Comparison of ENCODE assay signal across 27 cellular contexts in the genomic region with DNA sequence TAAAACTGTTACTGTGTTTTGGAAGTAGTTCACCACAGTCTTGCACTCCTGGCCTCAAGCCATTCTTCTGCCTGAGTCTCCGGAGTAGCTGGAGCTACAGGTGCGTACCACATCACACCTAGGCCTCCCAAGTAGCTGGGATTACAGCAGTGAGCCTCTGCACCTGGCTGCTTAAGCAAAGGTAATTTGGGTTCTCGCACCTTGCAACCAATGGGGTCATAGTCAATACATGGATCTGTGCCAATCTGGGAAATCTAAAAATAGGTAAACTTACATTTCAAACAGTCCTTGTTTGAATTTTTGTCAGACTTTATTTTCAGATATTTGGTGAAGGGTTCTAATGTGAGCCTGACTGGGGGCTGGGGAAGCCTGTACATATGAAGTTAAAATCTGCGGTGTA.
"Had no signal": no experiment of that assay in that cellular context is flagged by ENCODE, and none has a peak within 500 bp of the region (broad histone marks: within the 10 kb centered on the region; RNA-seq: fewer than 3 reads in every experiment).

No MANE protein-coding gene starts in this region.

- H3K4me1 Mint-ChIP-seq: mesothelial cell of epicardium; naive thymus-derived CD4-positive, alpha-beta T cell; stimulated activated naive B cell treated with anti-CD40 and anti-IgM and Interleukin-4, amounts not matched to agents 10 μg/mL and 1 μg/mL and 100 μg/mL, for 72 hours had no signal

- H3K9me3 ChIP-seq: left ventricle myocardium inferior, mucosa of descending colon, pancreas, prostate gland, stomach, testis, thyroid gland, transverse colon, upper lobe of left lung, vagina had no signal

- DNase-seq: islet precursor cell; left ventricle myocardium inferior; mesendoderm; mucosa of descending colon; naive thymus-derived CD4-positive, alpha-beta T cell; nucleus accumbens; pancreas; posterior cingulate gyrus; retina; right cardiac atrium; stimulated activated CD4-positive, alpha-beta T cell treated with anti-CD3 and anti-CD28 coated beads, Interleukin-12 subunit alpha, Interleukin-12 subunit beta, amount 100 ng/mL, for 4 hours; stimulated activated CD4-positive, alpha-beta T cell treated with anti-CD3 and anti-CD28 coated beads, Interleukin-15, amount 100 ng/mL, for 24 hours; stimulated activated CD4-positive, alpha-beta T cell treated with anti-CD3 and anti-CD28 coated beads, Interleukin-2, amount 100 ng/mL, for 24 hours; stimulated activated CD4-positive, alpha-beta T cell treated with anti-CD3 and anti-CD28 coated beads, Interleukin-4, amount 100 ng/mL, for 1 hour; stimulated activated naive B cell treated with anti-CD40 and anti-IgM and Interleukin-4, amounts not matched to agents 10 μg/mL and 1 μg/mL and 100 μg/mL, for 72 hours; stimulated activated naive CD8-positive, alpha-beta T cell treated with anti-CD3 and anti-CD28 coated beads, Interleukin-15, Interleukin-2, amounts not matched to agents 100 U/mL and 50 U/mL, for 24 hours; stomach; testis; thyroid gland; transverse colon; upper lobe of left lung had no signal

- H3K4me3 Mint-ChIP-seq: mesothelial cell of epicardium; naive thymus-derived CD4-positive, alpha-beta T cell; natural killer cell treated with Interleukin-12 subunit alpha and Interleukin-12 subunit beta and Interleukin-15 and Interleukin-18, amount 100 ng/mL, for 72 hours; stimulated activated naive B cell treated with anti-CD40 and anti-IgM and Interleukin-4, amounts not matched to agents 10 μg/mL and 1 μg/mL and 100 μg/mL, for 72 hours had no signal

- ATAC-seq: mucosa of descending colon; naive thymus-derived CD4-positive, alpha-beta T cell; natural killer cell treated with Interleukin-12 subunit alpha and Interleukin-12 subunit beta and Interleukin-15 and Interleukin-18, amount 100 ng/mL, for 72 hours; pancreas; right cardiac atrium; sciatic nerve; stimulated activated naive B cell treated with anti-CD40 and anti-IgM and Interleukin-4, amounts not matched to agents 10 μg/mL and 1 μg/mL and 100 μg/mL, for 72 hours; stimulated activated naive CD8-positive, alpha-beta T cell treated with anti-CD3 and anti-CD28 coated beads, Interleukin-15, Interleukin-2, amounts not matched to agents 100 U/mL and 50 U/mL, for 24 hours had no signal

- H3K27me3 Mint-ChIP-seq: natural killer cell treated with Interleukin-12 subunit alpha and Interleukin-12 subunit beta and Interleukin-15 and Interleukin-18, amount 100 ng/mL, for 72 hours; stimulated activated naive B cell treated with anti-CD40 and anti-IgM and Interleukin-4, amounts not matched to agents 10 μg/mL and 1 μg/mL and 100 μg/mL, for 72 hours had no signal

- H3K27ac ChIP-seq: left ventricle myocardium inferior, pancreas, prostate gland, skin epidermis, stomach, testis, thyroid gland, transverse colon, upper lobe of left lung, vagina had no signal

- H3K9me3 Mint-ChIP-seq: mesothelial cell of epicardium; natural killer cell treated with Interleukin-12 subunit alpha and Interleukin-12 subunit beta and Interleukin-15 and Interleukin-18, amount 100 ng/mL, for 72 hours had no signal

- H3K27ac Mint-ChIP-seq: mesothelial cell of epicardium; naive thymus-derived CD4-positive, alpha-beta T cell; natural killer cell treated with Interleukin-12 subunit alpha and Interleukin-12 subunit beta and Interleukin-15 and Interleukin-18, amount 100 ng/mL, for 72 hours; stimulated activated naive B cell treated with anti-CD40 and anti-IgM and Interleukin-4, amounts not matched to agents 10 μg/mL and 1 μg/mL and 100 μg/mL, for 72 hours had no signal

- H3K4me1 ChIP-seq: pancreas, prostate gland, stomach, testis, thyroid gland, transverse colon, upper lobe of left lung, vagina had no signal

- H3K27me3 ChIP-seq: pancreas, testis, thyroid gland, transverse colon, upper lobe of left lung, vagina had no signal

- H3K36me3 Mint-ChIP-seq: mesothelial cell of epicardium; natural killer cell treated with Interleukin-12 subunit alpha and Interleukin-12 subunit beta and Interleukin-15 and Interleukin-18, amount 100 ng/mL, for 72 hours; stimulated activated naive B cell treated with anti-CD40 and anti-IgM and Interleukin-4, amounts not matched to agents 10 μg/mL and 1 μg/mL and 100 μg/mL, for 72 hours had no signal
